1 cellular context compared by ENCODE assay signal in genomic region chr7:35755711-35756110, GRCh38.
TF ChIP-seq lines count a peak whose summit lies in the region.

No MANE protein-coding gene starts in this region.

TF ChIP-seq in H1, 55 proteins besides CTCF, POLR2A, EP300 and RAD21:
- TF ChIP-seq YY1 (IDR thresholded peaks at IDR 0.05; ENCODE audit: low read depth, low read length), result no peak
- no peak for TF ChIP-seq CHD2 (IDR thresholded peaks at IDR 0.05; ENCODE audit: low read length)
- no peak for TF ChIP-seq POU5F1 (IDR thresholded peaks at IDR 0.05; ENCODE audit: low read depth, low read length)
- TF ChIP-seq SAP30 (IDR thresholded peaks at IDR 0.05; ENCODE audit: insufficient read depth, insufficient replicate concordance, low read length), result no peak
- no peak for TF ChIP-seq NANOG (IDR thresholded peaks at IDR 0.05; ENCODE audit: insufficient read depth, low read depth, low read length, poor library complexity, severe bottlenecking)
- no peak for TF ChIP-seq KDM1A (IDR thresholded peaks at IDR 0.05; ENCODE audit: borderline replicate concordance, low read length)
- TF ChIP-seq USF2 (IDR thresholded peaks at IDR 0.05; ENCODE audit: low read length), result no peak
- TF ChIP-seq TAF1 (IDR thresholded peaks at IDR 0.05; ENCODE audit: low read depth, low read length), result no peak
- TF ChIP-seq GTF2F1 (IDR thresholded peaks at IDR 0.05; ENCODE audit: borderline replicate concordance, low read depth, low read length), result no peak
- no peak for TF ChIP-seq SP2 (IDR thresholded peaks at IDR 0.05; ENCODE audit: low read length)
- no peak for TF ChIP-seq ASH2L (IDR thresholded peaks at IDR 0.05; ENCODE audit: low read length)
- no peak for TF ChIP-seq RXRA (IDR thresholded peaks at IDR 0.05; ENCODE audit: insufficient read depth, low read depth, low read length)
- no peak for TF ChIP-seq SIX5 (IDR thresholded peaks at IDR 0.05; ENCODE audit: low read depth, low read length)
- TF ChIP-seq RBBP5 (IDR thresholded peaks at IDR 0.05; ENCODE audit: borderline replicate concordance, low read depth, low read length), result no peak
- TF ChIP-seq TBP (IDR thresholded peaks at IDR 0.05; ENCODE audit: low read depth, low read length), result no peak
- no peak for TF ChIP-seq MAX (IDR thresholded peaks at IDR 0.05)
- TF ChIP-seq EZH2 (IDR thresholded peaks at IDR 0.05; ENCODE audit: low read depth, low read length, severe bottlenecking), result no peak
- no peak for TF ChIP-seq TAF7 (optimal IDR thresholded peaks at IDR 0.05; ENCODE audit: borderline replicate concordance, low read depth, low read length)
- TF ChIP-seq CREB1 (IDR thresholded peaks at IDR 0.05), result no peak
TF ChIP-seq in H1: peak in this region for 0.
